1 cellular context compared by ENCODE assay signal in the genomic region with DNA sequence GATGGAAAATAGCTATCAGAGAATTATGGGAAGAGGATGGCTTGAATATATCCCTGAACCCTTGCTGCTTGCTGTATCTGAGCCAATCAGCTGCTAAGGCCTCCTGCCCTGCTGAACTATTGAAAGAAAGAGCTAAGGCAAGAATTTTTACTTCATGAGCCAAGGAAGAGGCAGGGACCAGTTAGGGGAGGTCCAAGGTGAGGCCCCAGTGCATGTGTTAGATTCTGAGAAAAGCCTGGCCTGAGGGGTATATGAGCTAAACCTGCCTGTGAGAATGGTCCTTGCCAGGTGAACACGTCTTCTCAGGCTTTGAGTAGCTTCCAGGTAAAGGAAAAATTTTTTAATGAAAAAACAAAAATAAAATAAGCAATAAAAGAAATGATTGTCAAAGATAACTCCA.
TF ChIP-seq lines count a peak whose summit lies in the region.

No MANE protein-coding gene starts in this region.

TF ChIP-seq in A549, 52 proteins besides CTCF, POLR2A, EP300 and RAD21:
- TF ChIP-seq, protein P1, sequence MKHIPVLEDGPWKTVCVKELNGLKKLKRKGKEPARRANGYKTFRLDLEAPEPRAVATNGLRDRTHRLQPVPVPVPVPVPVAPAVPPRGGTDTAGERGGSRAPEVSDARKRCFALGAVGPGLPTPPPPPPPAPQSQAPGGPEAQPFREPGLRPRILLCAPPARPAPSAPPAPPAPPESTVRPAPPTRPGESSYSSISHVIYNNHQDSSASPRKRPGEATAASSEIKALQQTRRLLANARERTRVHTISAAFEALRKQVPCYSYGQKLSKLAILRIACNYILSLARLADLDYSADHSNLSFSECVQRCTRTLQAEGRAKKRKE (CRISPR knock-in tag; IDR thresholded peaks at IDR 0.05; ENCODE audit: low read depth) = no peak
- TF ChIP-seq CBX8 (IDR thresholded peaks at IDR 0.05) (no peak), KDM5A (IDR thresholded peaks at IDR 0.05) (no peak), ESRRA (IDR thresholded peaks at IDR 0.05; ENCODE audit: borderline replicate concordance, low read length) (no peak), CHD4 (IDR thresholded peaks at IDR 0.05; ENCODE audit: borderline replicate concordance) (no peak), MYC (IDR thresholded peaks at IDR 0.05; ENCODE audit: borderline replicate concordance, low read length) (no peak), JUN (IDR thresholded peaks at IDR 0.05) (no peak), CBX2 (IDR thresholded peaks at IDR 0.05; ENCODE audit: borderline replicate concordance, low read depth) (no peak), EHF (CRISPR knock-in tag; IDR thresholded peaks at IDR 0.05) (no peak), HOXB13 (CRISPR knock-in tag; IDR thresholded peaks at IDR 0.05; ENCODE audit: low read depth) (no peak), KDM1A (IDR thresholded peaks at IDR 0.05; ENCODE audit: low read depth) (no peak), MAZ (IDR thresholded peaks at IDR 0.05; ENCODE audit: borderline replicate concordance, low read depth, low read length) (no peak), JUNB (IDR thresholded peaks at IDR 0.05) (no peak)
- TF ChIP-seq, protein P2, sequence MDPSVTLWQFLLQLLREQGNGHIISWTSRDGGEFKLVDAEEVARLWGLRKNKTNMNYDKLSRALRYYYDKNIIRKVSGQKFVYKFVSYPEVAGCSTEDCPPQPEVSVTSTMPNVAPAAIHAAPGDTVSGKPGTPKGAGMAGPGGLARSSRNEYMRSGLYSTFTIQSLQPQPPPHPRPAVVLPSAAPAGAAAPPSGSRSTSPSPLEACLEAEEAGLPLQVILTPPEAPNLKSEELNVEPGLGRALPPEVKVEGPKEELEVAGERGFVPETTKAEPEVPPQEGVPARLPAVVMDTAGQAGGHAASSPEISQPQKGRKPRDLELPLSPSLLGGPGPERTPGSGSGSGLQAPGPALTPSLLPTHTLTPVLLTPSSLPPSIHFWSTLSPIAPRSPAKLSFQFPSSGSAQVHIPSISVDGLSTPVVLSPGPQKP (IDR thresholded peaks at IDR 0.05; ENCODE audit: low read depth, low read length) = no peak
- TF ChIP-seq, protein P3, sequence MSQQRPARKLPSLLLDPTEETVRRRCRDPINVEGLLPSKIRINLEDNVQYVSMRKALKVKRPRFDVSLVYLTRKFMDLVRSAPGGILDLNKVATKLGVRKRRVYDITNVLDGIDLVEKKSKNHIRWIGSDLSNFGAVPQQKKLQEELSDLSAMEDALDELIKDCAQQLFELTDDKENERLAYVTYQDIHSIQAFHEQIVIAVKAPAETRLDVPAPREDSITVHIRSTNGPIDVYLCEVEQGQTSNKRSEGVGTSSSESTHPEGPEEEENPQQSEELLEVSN (IDR thresholded peaks at IDR 0.05; ENCODE audit: borderline replicate concordance, low read depth) = no peak
- TF ChIP-seq, protein P4, sequence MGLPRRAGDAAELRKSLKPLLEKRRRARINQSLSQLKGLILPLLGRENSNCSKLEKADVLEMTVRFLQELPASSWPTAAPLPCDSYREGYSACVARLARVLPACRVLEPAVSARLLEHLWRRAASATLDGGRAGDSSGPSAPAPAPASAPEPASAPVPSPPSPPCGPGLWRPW (IDR thresholded peaks at IDR 0.05) = no peak
